ENCODE assay signal across 1 cellular context in genomic region chr1:6956488-6957159, GRCh38.
TF ChIP-seq lines count a peak whose summit lies in the region.

No MANE protein-coding gene starts in this region.

TF ChIP-seq in HEK293, 187 proteins besides CTCF, POLR2A, EP300 and RAD21 (continued from another document and continues in another):
- no peak for TF ChIP-seq ZNF16 (tag by site-specific recombination; IDR thresholded peaks at IDR 0.05; ENCODE audit: low read depth)
- no peak for TF ChIP-seq ZNF513 (tag by site-specific recombination; IDR thresholded peaks at IDR 0.05)
- TF ChIP-seq ZNF791 (tag by site-specific recombination; IDR thresholded peaks at IDR 0.05), result no peak
- 0 out of 2 replicates have a peak, but pooled peaks have one; percentile 15 for TF ChIP-seq KLF16 (tag by site-specific recombination; IDR thresholded peaks at IDR 0.05)
- no peak for TF ChIP-seq ZNF19 (tag by site-specific recombination; IDR thresholded peaks at IDR 0.05; ENCODE audit: low read depth)
- no peak for TF ChIP-seq GLI4 (tag by site-specific recombination; IDR thresholded peaks at IDR 0.05)
- no peak for TF ChIP-seq ZSCAN4 (tag by site-specific recombination; IDR thresholded peaks at IDR 0.05)
- no peak for TF ChIP-seq ZNF830 (tag by site-specific recombination; IDR thresholded peaks at IDR 0.05; ENCODE audit: low read depth)
- peak; percentile 87 for TF ChIP-seq GLIS1 (tag by site-specific recombination; IDR thresholded peaks at IDR 0.05)
- no peak for TF ChIP-seq ZNF654 (tag by site-specific recombination; IDR thresholded peaks at IDR 0.05; ENCODE audit: low read depth)
- peak; percentile 29; the same call in 1 of the 2 replicates for TF ChIP-seq ZNF664 (tag by site-specific recombination; IDR thresholded peaks at IDR 0.05)
- TF ChIP-seq ZNF148 (tag by site-specific recombination; IDR thresholded peaks at IDR 0.05; ENCODE audit: borderline replicate concordance), result no peak
- TF ChIP-seq ZNF530 (tag by site-specific recombination; IDR thresholded peaks at IDR 0.05; ENCODE audit: low read depth), result no peak
- no peak for TF ChIP-seq ZNF544 (tag by site-specific recombination; IDR thresholded peaks at IDR 0.05)
- no peak for TF ChIP-seq ZBTB49 (tag by site-specific recombination; IDR thresholded peaks at IDR 0.05; ENCODE audit: low read depth)
- no peak for TF ChIP-seq ZNF423 (tag by site-specific recombination; IDR thresholded peaks at IDR 0.05)
- TF ChIP-seq PRDM10 (tag by site-specific recombination; IDR thresholded peaks at IDR 0.05), result no peak
- no peak for TF ChIP-seq ZNF37A (tag by site-specific recombination; IDR thresholded peaks at IDR 0.05)
- TF ChIP-seq PRDM4 (tag by site-specific recombination; IDR thresholded peaks at IDR 0.05), result peak; percentile 28; the same call in 1 of the 2 replicates
- peak; percentile 53; the same call in 1 of the 2 replicates for TF ChIP-seq OVOL3 (tag by site-specific recombination; IDR thresholded peaks at IDR 0.05)
- no peak for TF ChIP-seq ZNF221 (tag by site-specific recombination; IDR thresholded peaks at IDR 0.05; ENCODE audit: borderline replicate concordance)
- peak; percentile 86 for TF ChIP-seq OSR2 (tag by site-specific recombination; IDR thresholded peaks at IDR 0.05)
- no peak for TF ChIP-seq ZNF585B (tag by site-specific recombination; IDR thresholded peaks at IDR 0.05)
- TF ChIP-seq SALL2 (tag by site-specific recombination; IDR thresholded peaks at IDR 0.05; ENCODE audit: borderline replicate concordance), result no peak
- TF ChIP-seq ZBTB20 (tag by site-specific recombination; IDR thresholded peaks at IDR 0.05), result no peak
- no peak for TF ChIP-seq ZNF155 (tag by site-specific recombination; IDR thresholded peaks at IDR 0.05)
- no peak for TF ChIP-seq ZNF311 (tag by site-specific recombination; IDR thresholded peaks at IDR 0.05; ENCODE audit: borderline replicate concordance)
- peak; percentile 47; the same call in 1 of the 2 replicates for TF ChIP-seq ZNF600 (tag by site-specific recombination; IDR thresholded peaks at IDR 0.05)
- TF ChIP-seq GLIS2 (tag by site-specific recombination; IDR thresholded peaks at IDR 0.05), result no peak
- peak; percentile 31; the same call in 1 of the 2 replicates for TF ChIP-seq ZNF639 (tag by site-specific recombination; IDR thresholded peaks at IDR 0.05)
- TF ChIP-seq KLF9 (tag by site-specific recombination; IDR thresholded peaks at IDR 0.05; ENCODE audit: low read depth), result no peak
- TF ChIP-seq ATF2 (tag by site-specific recombination; IDR thresholded peaks at IDR 0.05; ENCODE audit: low read depth), result no peak
- TF ChIP-seq ZNF112 (tag by site-specific recombination; IDR thresholded peaks at IDR 0.05), result no peak
- no peak for TF ChIP-seq ZNF146 (tag by site-specific recombination; IDR thresholded peaks at IDR 0.05)
- TF ChIP-seq YY1 (tag by site-specific recombination; IDR thresholded peaks at IDR 0.05), result no peak
- 0 out of 2 replicates have a peak, but pooled peaks have one; percentile 27 for TF ChIP-seq ZNF707 (tag by site-specific recombination; IDR thresholded peaks at IDR 0.05)
- no peak for TF ChIP-seq ZNF404 (tag by site-specific recombination; IDR thresholded peaks at IDR 0.05)
- no peak for TF ChIP-seq ZFP41 (tag by site-specific recombination; IDR thresholded peaks at IDR 0.05; ENCODE audit: borderline replicate concordance)
- TF ChIP-seq PRDM6 (tag by site-specific recombination; IDR thresholded peaks at IDR 0.05), result peak; percentile 67
- TF ChIP-seq ZNF624 (tag by site-specific recombination; IDR thresholded peaks at IDR 0.05), result no peak
- TF ChIP-seq ZNF670 (tag by site-specific recombination; IDR thresholded peaks at IDR 0.05; ENCODE audit: low read depth), result no peak
- no peak for TF ChIP-seq ZNF76 (tag by site-specific recombination; IDR thresholded peaks at IDR 0.05; ENCODE audit: borderline replicate concordance, low read depth)
- TF ChIP-seq ZNF747 (tag by site-specific recombination; IDR thresholded peaks at IDR 0.05), result no peak
- no peak for TF ChIP-seq ZNF48 (tag by site-specific recombination; IDR thresholded peaks at IDR 0.05)
- no peak for TF ChIP-seq EGR2 (tag by site-specific recombination; IDR thresholded peaks at IDR 0.05; ENCODE audit: low read depth)
